In the genomic region with DNA sequence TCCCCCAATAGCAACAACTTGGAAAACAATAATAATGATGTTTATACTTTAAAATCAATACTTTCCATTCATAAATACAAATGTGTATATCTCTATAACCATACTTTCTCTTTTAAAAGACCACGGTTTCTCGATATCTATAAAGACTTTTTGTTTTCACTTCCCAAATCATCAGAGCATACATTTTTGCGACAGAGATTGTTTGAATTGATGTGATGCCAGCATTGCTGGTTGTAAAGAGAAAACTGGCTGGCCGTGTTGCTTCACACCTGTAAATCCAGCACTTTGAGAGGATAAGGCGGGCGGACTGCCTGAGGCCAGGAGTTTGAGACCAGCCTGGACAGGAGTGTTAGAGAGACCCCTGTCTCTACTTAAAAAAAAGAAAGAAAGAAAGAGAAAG, we compare ENCODE assay signal across 18 cellular contexts.
DNase-seq lines count a peak whose midpoint lies in the region; ATAC-seq lines count a peak whose summit lies in the region.
"Had no signal": no experiment of that assay in that cellular context is flagged by ENCODE, and none has a peak within 500 bp of the region (broad histone marks: within the 10 kb centered on the region; RNA-seq: fewer than 3 reads in every experiment).

No MANE protein-coding gene starts in this region.

- H3K4me2 ChIP-seq in trophoblast cell (ENCODE audit: low read length), result no peak overlapping the region

- H3K9me3 ChIP-seq in trophoblast cell (ENCODE audit: insufficient read depth, low read depth, low read length), result no peaks in the 10 kb centered on the region
- H3K9me3 ChIP-seq: thyroid gland had no signal

- no peak overlapping the region for H4K12ac ChIP-seq in trophoblast cell (ENCODE audit: low read depth, low read length)

- H2AK5ac ChIP-seq in trophoblast cell (ENCODE audit: low read length), result no peak overlapping the region

- H4K91ac ChIP-seq in trophoblast cell (ENCODE audit: low read depth, low read length), result no peak overlapping the region

- WGBS in trophoblast cell (ENCODE audit: extremely low coverage, insufficient coverage, insufficient read length), result no CpG with 5 or more reads among the region's 6 CpGs

- no peaks in the 10 kb centered on the region for H3K79me1 ChIP-seq in trophoblast cell (ENCODE audit: low read length)

- no peak overlapping the region for H3K4me3 ChIP-seq in trophoblast cell (ENCODE audit: low read depth, low read length)
- H3K4me3 ChIP-seq: thyroid gland had no signal

- no peak overlapping the region for H3K9ac ChIP-seq in trophoblast cell (ENCODE audit: low read length)

- ATAC-seq in GM18519 (IDR thresholded peaks at IDR 0.05; ENCODE audit: low FRiP score, unreplicated experiment) (peak; percentile 74), GM21447 (IDR thresholded peaks at IDR 0.05; ENCODE audit: unreplicated experiment) (peak; percentile 56), HG02973 (IDR thresholded peaks at IDR 0.05; ENCODE audit: unreplicated experiment) (peak; percentile 50), GM19455 (IDR thresholded peaks at IDR 0.05; ENCODE audit: unreplicated experiment) (no peak)
- ATAC-seq: activated T-cell treated with anti-CD3 and anti-CD28 coated beads, Interleukin-2, amount 50 U/mL, for 72 hours; left colon had no signal

- no peak overlapping the region for H3K23ac ChIP-seq in trophoblast cell (ENCODE audit: low read length)

- no peak overlapping the region for H2AFZ ChIP-seq in trophoblast cell (ENCODE audit: insufficient read depth, low read length, poor library complexity)

- no peak overlapping the region for H3K18ac ChIP-seq in trophoblast cell (ENCODE audit: low read length)

- no peak overlapping the region for H3K14ac ChIP-seq in trophoblast cell (ENCODE audit: low read length)

- H3K27me3 ChIP-seq in trophoblast cell (ENCODE audit: insufficient read depth, low read length), result no peaks in the 10 kb centered on the region
- H3K27me3 ChIP-seq: thyroid gland had no signal

- H4K8ac ChIP-seq in trophoblast cell (ENCODE audit: low read depth, low read length), result no peak overlapping the region

- H2BK5ac ChIP-seq in trophoblast cell (ENCODE audit: low read depth, low read length, poor library complexity), result no peak overlapping the region

- no peak overlapping the region for H2BK12ac ChIP-seq in trophoblast cell (ENCODE audit: low read length)

- H3K79me2 ChIP-seq in trophoblast cell (ENCODE audit: control insufficient read depth, insufficient read depth, low read length, poor library complexity), result no peaks in the 10 kb centered on the region

- H3K27ac ChIP-seq in trophoblast cell (ENCODE audit: low read depth, low read length), result no peak overlapping the region
- H3K27ac ChIP-seq: thyroid gland, VCaP had no signal

- DNase-seq in trophoblast cell, result peak; percentile 60 to 79
- DNase-seq in NCI-H748 (lab: John Stamatoyannopoulos, UW; ENCODE audit: unreplicated experiment), result no peak
- DNase-seq in KG1 (lab: John Stamatoyannopoulos, UW), result no peak
- DNase-seq: activated CD4-positive, alpha-beta memory T cell treated with anti-CD3 and anti-CD28 coated beads, Interleukin-2, amount 10 ng/mL, durations not matched to agents 7 days and 5 days; activated T-cell treated with anti-CD3 and anti-CD28 coated beads, Interleukin-2, amount 50 U/mL, for 72 hours; Calu3; HCEC 1CT; Karpas-422; left colon; NCI-H1417; NCI-H226; Right ventricle myocardium superior; thyroid gland had no signal

- H3K4ac ChIP-seq in trophoblast cell (ENCODE audit: low read depth, low read length), result no peak overlapping the region

- peaks cover 0 to 5% of the 10 kb centered on the region in 2 experiments for H3K4me1 ChIP-seq in trophoblast cell (ENCODE audit: control insufficient read depth in 1 of 2, insufficient read depth in 2 of 2, low read length in 2 of 2)
- H3K4me1 ChIP-seq: thyroid gland had no signal

- H3K36me3 ChIP-seq in trophoblast cell (ENCODE audit: control insufficient read depth in 1 of 2, insufficient read depth in 2 of 2, low read length in 2 of 2), result no peaks in the 10 kb centered on the region
- H3K36me3 ChIP-seq: thyroid gland had no signal

- H2BK120ac ChIP-seq in trophoblast cell (ENCODE audit: insufficient read depth, low read length, poor library complexity), result no peak overlapping the region

Comparison
In these comparisons a context has a peak if more than half of its experiments do, and no peak if none do; other contexts are left out.
1. DNase-seq: peak in trophoblast cell (2 of 2); none in NCI-H748 (single experiment) and KG1 (single experiment).